20 cellular contexts compared by ENCODE assay signal in the genomic region with DNA sequence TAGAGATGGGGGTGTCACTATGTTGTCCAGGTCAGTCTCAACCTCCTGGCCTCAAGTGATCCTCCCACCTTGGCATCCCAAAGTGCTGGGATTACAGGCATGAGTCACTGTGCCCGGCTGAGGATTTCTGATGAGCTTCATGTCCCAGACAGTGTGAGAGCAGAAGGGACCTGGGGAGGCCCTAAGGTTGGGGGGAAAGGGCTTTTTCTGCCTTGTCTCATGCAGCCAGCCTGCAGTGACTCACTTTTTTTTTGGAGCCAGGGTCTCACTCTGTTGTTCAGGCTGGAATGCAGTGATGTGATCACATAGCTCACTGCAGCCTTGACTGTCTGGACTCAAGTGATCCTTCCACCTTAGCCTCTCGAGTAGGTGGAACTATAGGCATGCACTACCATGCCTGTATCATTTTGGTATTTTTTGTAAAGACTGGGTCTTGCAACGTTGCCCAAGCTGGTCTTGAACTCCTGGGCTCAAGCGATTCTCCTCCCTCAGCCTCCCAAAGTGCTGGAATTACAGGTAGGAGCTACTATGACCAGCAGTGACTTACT. TPM values are rescaled to one million over a fixed set of nuclear protein-coding genes. Genes with fewer than 3 reads are reported as not detected.
DNase-seq lines count a peak whose midpoint lies in the region; ATAC-seq and TF ChIP-seq lines count a peak whose summit lies in the region.
"Had no signal": no experiment of that assay in that cellular context is flagged by ENCODE, and none has a peak within 500 bp of the region (broad histone marks: within the 10 kb centered on the region; RNA-seq: fewer than 3 reads in every experiment).

No MANE protein-coding gene starts in this region.

- no peaks in the 10 kb centered on the region for H3K9me3 ChIP-seq in mammary epithelial cell (replicated peaks; ENCODE audit: insufficient read depth, low read length)
- H3K9me3 ChIP-seq in RWPE2 (ENCODE audit: severe bottlenecking): no peaks in the 10 kb centered on the region

- in situ Hi-C loops in mammary epithelial cell (cut with MboI; ENCODE audit: low sequenced_read_pairs in 2 of 2): loop anchor here in 1 of 2 donors (10.0 kb wide), 1 partner anchor 148 kb away; no protein-coding TSS in a partner anchor

- no peaks in the 10 kb centered on the region for H4K20me1 ChIP-seq in mammary epithelial cell (ENCODE audit: insufficient read depth, low read length)

- ATAC-seq in RWPE2 (ENCODE audit: low read depth): peak; percentile 25; the same call in 1 of the 3 replicates
- no peak for ATAC-seq in activated CD4-positive, CD25-positive, alpha-beta regulatory T cell treated with anti-CD3 and anti-CD28 coated beads, Interleukin-2, amount 50 U/mL, for 24 hours
- ATAC-seq in HG02970 (IDR thresholded peaks at IDR 0.05; ENCODE audit: low FRiP score, unreplicated experiment): no peak
- ATAC-seq: GM12878 had no signal

- H3K18ac ChIP-seq in mesendoderm (ENCODE audit: low read length): no peak overlapping the region

- H3K9me3 Mint-ChIP-seq in MCF 10A (ENCODE audit: unreplicated experiment): no peaks in the 10 kb centered on the region
- H3K9me3 Mint-ChIP-seq: HFFc6 had no signal

- no peak overlapping the region for H3K4me3 ChIP-seq in mammary epithelial cell (replicated peaks in 1 of 3; ENCODE audit: insufficient read depth in 1 of 3, low read depth in 2 of 3, low read length in 3 of 3)
- H3K4me3 ChIP-seq in RWPE2 (ENCODE audit: severe bottlenecking): no peak overlapping the region
- H3K4me3 ChIP-seq in mesendoderm (ENCODE audit: low read length): no peak overlapping the region
- H3K4me3 ChIP-seq: GM12878 had no signal

- H3K23ac ChIP-seq in mesendoderm (ENCODE audit: low read length): no peak overlapping the region

- H3K56ac ChIP-seq in mesendoderm (ENCODE audit: low read length): peak overlapping the region; percentile 57

- POLR2A ChIA-PET in MCF 10A (lab: Yijun Ruan, JAX): no interaction called here

- peak; percentile 16 for DNase-seq in MCF 10A (ENCODE audit: unreplicated experiment)
- no peak for DNase-seq in mammary epithelial cell
- DNase-seq in RWPE2 (ENCODE audit: low spot score): no peak
- DNase-seq in mesendoderm: peak; percentile 71
- no peak for DNase-seq in activated CD4-positive, alpha-beta T cell treated with anti-CD3 and anti-CD28 coated beads for 1 hour
- no peak for DNase-seq in T-helper 2 cell
- DNase-seq: 8988T, COR-L47, HFFc6, KBM-7, NCI-H1105, NCI-H187 treated with DMSO at 0.1 percent for 48 hours, NCI-H2171, NCI-H446 treated with DMSO at 0.1 percent for 48 hours, NCI-H774, SIG-M5 had no signal

- TF ChIP-seq CTCF in MCF 10A (IDR thresholded peaks at IDR 0.05; ENCODE audit: unreplicated experiment) (no peak), mammary epithelial cell (conservative IDR thresholded peaks at IDR 0.05 in 1 of 2, IDR thresholded peaks at IDR 0.05 in 1 of 2; ENCODE audit: extremely low read depth in 1 of 2, insufficient read depth in 1 of 2, low read depth in 1 of 2, low read length in 2 of 2) (no peak), RWPE2 (IDR thresholded peaks at IDR 0.05; ENCODE audit: poor library complexity, severe bottlenecking) (no peak)

- no peak overlapping the region for H4K5ac ChIP-seq in mesendoderm (ENCODE audit: low read length)

- no peak overlapping the region for H2AK5ac ChIP-seq in mesendoderm (ENCODE audit: low read length)

- no peak overlapping the region for H2BK15ac ChIP-seq in mesendoderm (replicated peaks; ENCODE audit: low read depth)

- dilution Hi-C loops in mammary epithelial cell (cut with HindIII; ENCODE audit: low sequenced_read_pairs): no loop called here

- H3K36me3 ChIP-seq in mammary epithelial cell (ENCODE audit: insufficient read depth, low read length) (no peaks in the 10 kb centered on the region), RWPE2 (ENCODE audit: low read depth) (no peaks in the 10 kb centered on the region), mesendoderm (ENCODE audit: control insufficient read depth, insufficient read depth, low read length) (no peaks in the 10 kb centered on the region)

- H3K4me2 ChIP-seq in mammary epithelial cell (ENCODE audit: insufficient read depth, low read depth, low read length) (no peak overlapping the region), mesendoderm (ENCODE audit: low read length) (no peak overlapping the region)

- peaks cover 43% of the 10 kb centered on the region for H3K27me3 Mint-ChIP-seq in MCF 10A (ENCODE audit: insufficient read depth, unreplicated experiment)

- H3K27ac Mint-ChIP-seq in MCF 10A (ENCODE audit: low read depth, unreplicated experiment): no peak overlapping the region
- H3K27ac Mint-ChIP-seq: HFFc6 had no signal

- H3K9ac ChIP-seq in mammary epithelial cell (ENCODE audit: insufficient read depth, low read length) (no peak overlapping the region), mesendoderm (ENCODE audit: low read length) (no peak overlapping the region)

- H3K27me3 ChIP-seq in mammary epithelial cell (ENCODE audit: insufficient read depth, low read length) (peaks cover 4% of the 10 kb centered on the region), RWPE2 (ENCODE audit: insufficient read depth, poor library complexity, severe bottlenecking) (peaks cover 7% of the 10 kb centered on the region), mesendoderm (ENCODE audit: insufficient read depth, low read length, poor library complexity) (no peaks in the 10 kb centered on the region)

- H2BK120ac ChIP-seq in mesendoderm (ENCODE audit: low read depth, low read length): no peak overlapping the region

- H3K27ac ChIP-seq in mammary epithelial cell (ENCODE audit: insufficient read depth, low read depth, low read length) (no peak overlapping the region), RWPE2 (ENCODE audit: poor library complexity, severe bottlenecking) (no peak overlapping the region), mesendoderm (ENCODE audit: low read depth, low read length) (no peak overlapping the region)
- H3K27ac ChIP-seq: C4-2B had no signal

- H3K36me3 Mint-ChIP-seq in MCF 10A (ENCODE audit: insufficient read depth, unreplicated experiment): no peaks in the 10 kb centered on the region

- intact Hi-C loops in MCF 10A (cut with micrococcal nuclease) (no loop called here), mammary epithelial cell (cut with micrococcal nuclease) (no loop called here)

- no peak overlapping the region for H2AFZ ChIP-seq in mammary epithelial cell (ENCODE audit: low read depth, low read length)

- no peak overlapping the region for H4K8ac ChIP-seq in mesendoderm (ENCODE audit: low read depth, low read length)

- H2BK5ac ChIP-seq in mesendoderm (ENCODE audit: low read length): no peak overlapping the region

- H3K79me2 ChIP-seq in mammary epithelial cell (ENCODE audit: insufficient read depth, low read length) (no peaks in the 10 kb centered on the region), mesendoderm (ENCODE audit: control insufficient read depth, insufficient read depth, low read length) (peaks cover 4% of the 10 kb centered on the region)

- CTCF ChIA-PET in MCF 10A (lab: Yijun Ruan, JAX): interaction anchor here (1.1 to 2.2 kb wide), 2 partner anchors 10 to 13 kb away, joined by 3 to 8 read pairs; no protein-coding TSS in a partner anchor
- CTCF ChIA-PET in mammary epithelial cell (lab: Charles Lee; ENCODE audit: low non-redundant PET): no interaction called here

- no peak overlapping the region for H3K4ac ChIP-seq in mesendoderm (ENCODE audit: low read depth, low read length)

- BruUV-seq in MCF 10A (replicated peaks; lab: Mats Ljungman, UMichigan): no TSS peak
- BruUV-seq in mammary epithelial cell (replicated peaks; lab: Mats Ljungman, UMichigan): no TSS peak

- H3K4me1 ChIP-seq in mammary epithelial cell (ENCODE audit: insufficient read depth, low read length) (no peaks in the 10 kb centered on the region), RWPE2 (ENCODE audit: insufficient read depth, poor library complexity, severe bottlenecking) (no peaks in the 10 kb centered on the region), mesendoderm (ENCODE audit: control insufficient read depth, low read depth, low read length) (peaks cover 2% of the 10 kb centered on the region)

- H3K79me1 ChIP-seq in mesendoderm (ENCODE audit: low read length): peaks cover 5% of the 10 kb centered on the region

- 44% methylated on average over 4 of the region's 4 CpGs for WGBS in mammary epithelial cell (ENCODE audit: low coverage, missing lambda C conversion rate)
- no CpG with 5 or more reads among the region's 4 CpGs for WGBS in mesendoderm (ENCODE audit: extremely low coverage, insufficient coverage, low lambda C conversion rate)

- no peak overlapping the region for H3K4me3 Mint-ChIP-seq in MCF 10A (ENCODE audit: unreplicated experiment)
- H3K4me3 Mint-ChIP-seq: HFFc6 had no signal

- peaks cover 9% of the 10 kb centered on the region for H3K4me1 Mint-ChIP-seq in MCF 10A (ENCODE audit: insufficient read depth, unreplicated experiment)

RNA-seq across cellular contexts. Expression of a gene that starts 14.6 kb away (rescaled TPM):
- total RNA-seq in MCF 10A (2022) (not detected in 2 replicates), mammary epithelial cell (not detected)
- not detected for polyA plus RNA-seq in mammary epithelial cell
- polyA minus RNA-seq in mammary epithelial cell: not detected
- polyA plus RNA-seq in mesendoderm (2013, experiment 1 of 2): 38.5 TPM
- polyA plus RNA-seq in mesendoderm (2013, experiment 2 of 2): 40.8 TPM
- total RNA-seq: HFFc6 had no signal
- polyA plus RNA-seq: GM12878 had no signal

RNA-seq across cellular contexts. Expression of a gene that starts 55.7 kb away (rescaled TPM):
- total RNA-seq in MCF 10A (2022): 21.5 and 33.8 TPM in 2 replicates
- total RNA-seq in mammary epithelial cell: 10 to 100 TPM; 24.7 to 32.2 TPM
- 33.8 TPM for polyA plus RNA-seq in mammary epithelial cell
- 73.8 TPM for polyA minus RNA-seq in mammary epithelial cell
- 24.3 TPM for polyA plus RNA-seq in mesendoderm (2013, experiment 1 of 2)
- 23.9 TPM for polyA plus RNA-seq in mesendoderm (2013, experiment 2 of 2)

Comparison
In these comparisons a context has a peak if more than half of its experiments do, and no peak if none do; other contexts are left out.
1. DNase-seq: peak in MCF 10A (single experiment) and mesendoderm (single experiment); none in mammary epithelial cell (single experiment), RWPE2 (single experiment), activated CD4-positive, alpha-beta T cell treated with anti-CD3 and anti-CD28 coated beads for 1 hour (single experiment) and T-helper 2 cell (0 of 5).